In the genomic region with DNA sequence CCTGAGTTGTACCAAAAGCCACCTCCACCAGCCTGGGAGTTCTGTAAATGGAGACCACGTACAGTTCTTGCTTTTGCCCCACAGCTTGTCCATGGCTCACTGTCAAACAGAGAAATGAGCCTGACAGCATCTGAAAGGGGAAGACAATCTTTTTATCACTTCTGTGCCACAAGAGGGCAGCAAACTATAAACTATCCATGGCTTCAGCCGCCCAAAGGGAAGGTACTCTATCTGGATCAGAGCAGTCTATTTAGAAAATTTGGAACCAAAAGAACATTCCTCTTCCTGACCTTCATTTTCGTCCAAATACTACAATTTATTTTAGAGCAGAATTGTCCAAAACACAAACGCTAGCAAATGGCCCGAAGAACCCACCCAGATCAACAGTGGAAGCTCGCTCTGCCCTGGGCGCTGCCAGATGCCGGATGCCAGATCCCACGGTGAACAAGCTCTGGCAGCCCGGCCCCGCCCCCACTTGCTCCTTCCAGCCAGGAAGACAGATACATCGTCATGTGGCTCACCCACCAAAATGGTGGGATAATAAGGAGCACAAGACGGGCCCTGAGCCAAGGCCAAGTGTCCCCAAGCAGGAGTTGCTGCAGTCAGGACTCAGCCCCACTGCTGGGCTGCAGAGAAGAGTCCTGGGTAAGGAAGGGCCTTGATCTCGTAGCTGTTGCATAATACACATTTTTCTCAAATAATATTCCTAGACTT, we compare ENCODE assay signal across 8 cellular contexts. TPM values are rescaled to one million over a fixed set of nuclear protein-coding genes. Genes with fewer than 3 reads are reported as not detected.
DNase-seq lines count a peak whose midpoint lies in the region; ATAC-seq and TF ChIP-seq lines count a peak whose summit lies in the region.

No MANE protein-coding gene starts in this region.

- H3K9me2 ChIP-seq in Karpas-422 (replicated peaks; ENCODE audit: insufficient read depth, low read length) (no peaks in the 10 kb centered on the region), PC-3 (replicated peaks; ENCODE audit: low read length) (no peaks in the 10 kb centered on the region)

- POLR2A ChIA-PET in PC-3 (lab: Charles Lee; ENCODE audit: unreplicated experiment), result interaction anchor here (0.6 to 0.7 kb wide), 3 partner anchors 144 to 366 kb away, joined by 4 to 5 read pairs (median 5); no protein-coding TSS in a partner anchor
- POLR2A ChIA-PET in naive thymus-derived CD4-positive, alpha-beta T cell (lab: Charles Lee), result interaction anchor here (0.9 to 1.9 kb wide), 3 partner anchors 9 to 197 kb away, joined by 5 to 6 read pairs (median 5); a partner anchor contains a TSS

- no peaks in the 10 kb centered on the region for H3K9me3 ChIP-seq in Karpas-422 (ENCODE audit: low read length)
- H3K9me3 ChIP-seq in PC-3 (ENCODE audit: low read length), result no peaks in the 10 kb centered on the region
- no peaks in the 10 kb centered on the region for H3K9me3 ChIP-seq in naive thymus-derived CD4-positive, alpha-beta T cell (ENCODE audit: control insufficient read depth in 2 of 3, low read length in 3 of 3)
- H3K9me3 ChIP-seq in transverse colon, result no peaks in the 10 kb centered on the region

- H3K36me3 ChIP-seq in Karpas-422 (ENCODE audit: insufficient read depth, low read length) (no peaks in the 10 kb centered on the region), PC-3 (ENCODE audit: low read depth, low read length) (no peaks in the 10 kb centered on the region), transverse colon (no peaks in the 10 kb centered on the region)
- no peaks in the 10 kb centered on the region for H3K36me3 ChIP-seq in naive thymus-derived CD4-positive, alpha-beta T cell (ENCODE audit: control insufficient read depth in 2 of 3, insufficient read depth in 3 of 3, low read length in 3 of 3)

- H3K27ac ChIP-seq in Karpas-422 (ENCODE audit: low read length), result no peak overlapping the region
- H3K27ac ChIP-seq in PC-3 (ENCODE audit: low read length), result no peak overlapping the region
- H3K27ac ChIP-seq in naive thymus-derived CD4-positive, alpha-beta T cell (ENCODE audit: low read depth, low read length), result no peak overlapping the region
- peak overlapping the region; percentile 67 to 89 (median 76) for H3K27ac ChIP-seq in transverse colon

- H3K4me3 Mint-ChIP-seq in naive thymus-derived CD4-positive, alpha-beta T cell, result no peak overlapping the region

- H3K27ac Mint-ChIP-seq in naive thymus-derived CD4-positive, alpha-beta T cell, result peak overlapping the region in 3 of 9 donors; percentile 23 to 74 (median 65)

- H3K4me3 ChIP-seq in Karpas-422 (ENCODE audit: low read length) (no peak overlapping the region), PC-3 (ENCODE audit: low read length) (peak overlapping the region; percentile 64), fibroblast of villous mesenchyme (ENCODE audit: low read depth, low read length) (peak overlapping the region; percentile 42), transverse colon (peak overlapping the region in 1 of 4 donors; percentile 32)
- no peak overlapping the region for H3K4me3 ChIP-seq in naive thymus-derived CD4-positive, alpha-beta T cell (ENCODE audit: low read length)

- CTCF ChIA-PET in PC-3 (lab: Charles Lee), result interaction anchor here (0.6 to 3.3 kb wide), 16 partner anchors 9 to 286 kb away, joined by 3 to 35 read pairs (median 4); a partner anchor contains a TSS
- CTCF ChIA-PET in naive thymus-derived CD4-positive, alpha-beta T cell (lab: Charles Lee), result interaction anchor here (0.6 to 3.5 kb wide), 21 partner anchors 14 to 529 kb away, joined by 3 to 23 read pairs (median 4); a partner anchor contains a TSS

- H4K20me1 ChIP-seq in Karpas-422 (ENCODE audit: insufficient read depth, low read depth, low read length) (no peaks in the 10 kb centered on the region), PC-3 (ENCODE audit: low read length) (no peaks in the 10 kb centered on the region)

- H3K79me2 ChIP-seq in Karpas-422 (ENCODE audit: low read length) (no peaks in the 10 kb centered on the region), PC-3 (ENCODE audit: low read length) (no peaks in the 10 kb centered on the region)

- no peaks in the 10 kb centered on the region for H3F3A ChIP-seq in PC-3 (ENCODE audit: low read length, unreplicated experiment)

- DNase-seq in DMS79 treated with DMSO at 0.1 percent for 48 hours (lab: John Stamatoyannopoulos, UW), result peak; percentile 81
- DNase-seq in Karpas-422, result peak; percentile 85
- DNase-seq in PC-3, result peak; percentile 93
- DNase-seq in activated naive CD4-positive, alpha-beta T cell treated with Interleukin-2 at 50 U/mL for 16 hours, result peak; percentile 45
- DNase-seq in fibroblast of villous mesenchyme (ENCODE audit: low read depth), result peak; percentile 89
- peak in 7 of 9 donors; percentile 37 to 66 (median 54) for DNase-seq in naive thymus-derived CD4-positive, alpha-beta T cell
- DNase-seq in transverse colon, result peak; percentile 70

- H3K4me2 ChIP-seq in Karpas-422 (ENCODE audit: low read depth, low read length, poor library complexity, severe bottlenecking) (no peak overlapping the region), PC-3 (ENCODE audit: low read length) (peak overlapping the region; percentile 82)

- no peak for TF ChIP-seq POLR2A in transverse colon (IDR thresholded peaks at IDR 0.05)

- in situ Hi-C loops in transverse colon (cut with MboI; ENCODE audit: low pct_ligation_motif_present in 1 of 4, low pct_unique_long_range_greater_than_20kb in 1 of 4, low sequenced_read_pairs in 3 of 4), result loop anchor here (10.0 to 25.0 kb wide), 4 partner anchors 292 to 492 kb away; a partner anchor contains a TSS

- intact Hi-C loops in PC-3 (cut with micrococcal nuclease) (loop anchor here (1.0 to 10.0 kb wide), 5 partner anchors 31 to 300 kb away; no protein-coding TSS in a partner anchor), transverse colon (cut with DNase I; ENCODE audit: low total_unique reads) (loop anchor here (10.0 kb wide), 2 partner anchors 150 to 290 kb away; a partner anchor contains a TSS)
- intact Hi-C loops in naive thymus-derived CD4-positive, alpha-beta T cell (cut with micrococcal nuclease), result loop anchor here (1.0 to 2.0 kb wide), 5 partner anchors 29 to 299 kb away; no protein-coding TSS in a partner anchor

- H3K27me3 Mint-ChIP-seq in naive thymus-derived CD4-positive, alpha-beta T cell, result no peaks in the 10 kb centered on the region

- H3K9ac ChIP-seq in Karpas-422 (ENCODE audit: low read length), result no peak overlapping the region
- no peak overlapping the region for H3K9ac ChIP-seq in PC-3 (ENCODE audit: low read length)

- no peaks in the 10 kb centered on the region for H3K36me3 Mint-ChIP-seq in naive thymus-derived CD4-positive, alpha-beta T cell

- no TSS peak for BruUV-seq in PC-3 (replicated peaks; lab: Mats Ljungman, UMichigan)

- H3K27me3 ChIP-seq in Karpas-422 (ENCODE audit: low read length) (no peaks in the 10 kb centered on the region), PC-3 (ENCODE audit: low read length) (no peaks in the 10 kb centered on the region), transverse colon (no peaks in the 10 kb centered on the region)
- no peaks in the 10 kb centered on the region for H3K27me3 ChIP-seq in naive thymus-derived CD4-positive, alpha-beta T cell (ENCODE audit: control insufficient read depth in 2 of 2, insufficient read depth in 2 of 2, low read length in 2 of 2)

- H3K9me3 Mint-ChIP-seq in naive thymus-derived CD4-positive, alpha-beta T cell, result no peaks in the 10 kb centered on the region

- peak; percentile 96 for TF ChIP-seq CTCF in PC-3 (conservative IDR thresholded peaks at IDR 0.05; ENCODE audit: low read depth, low read length)
- TF ChIP-seq CTCF in fibroblast of villous mesenchyme (IDR thresholded peaks at IDR 0.05; ENCODE audit: insufficient read depth, low read depth, low read length), result peak; percentile 66
- peak; percentile 65 to 76 (median 70) for TF ChIP-seq CTCF in transverse colon (IDR thresholded peaks at IDR 0.05)

- 18 to 23% methylated on average over 7 to 14 of the region's 14 CpGs for WGBS in transverse colon (ENCODE audit: low coverage in 1 of 2), 2 donors

- H2AFZ ChIP-seq in Karpas-422 (ENCODE audit: low read length), result no peak overlapping the region
- H2AFZ ChIP-seq in PC-3 (ENCODE audit: low read length), result peak overlapping the region; percentile 78

- ATAC-seq in PC-3 (peak; percentile 81), HG03439 (IDR thresholded peaks at IDR 0.05; ENCODE audit: unreplicated experiment) (no peak)
- peak; percentile 85 for ATAC-seq in naive thymus-derived CD4-positive, alpha-beta T cell

- peaks cover 11 to 34% (median 22%) of the 10 kb centered on the region in 7 donors for H3K4me1 Mint-ChIP-seq in naive thymus-derived CD4-positive, alpha-beta T cell

- H3K4me1 ChIP-seq in Karpas-422 (ENCODE audit: low read length) (no peaks in the 10 kb centered on the region), PC-3 (ENCODE audit: insufficient read depth, low read length) (peaks cover 17% of the 10 kb centered on the region), transverse colon (peaks cover 23 to 44% (median 26%) of the 10 kb centered on the region in 4 donors)
- H3K4me1 ChIP-seq in naive thymus-derived CD4-positive, alpha-beta T cell (ENCODE audit: control insufficient read depth in 2 of 2, insufficient read depth in 2 of 2, low read length in 2 of 2), result peaks cover 0 to 13% of the 10 kb centered on the region in 2 donors

- TF ChIP-seq EP300 in transverse colon (IDR thresholded peaks at IDR 0.05; ENCODE audit: low read depth), result no peak

RNA-seq across cellular contexts. Expression of a gene that starts 23.9 kb away (rescaled TPM):
- total RNA-seq in Karpas-422 (2014; rRNA removed; shearing (Covaris generic); ENCODE audit: low replicate concordance), result not detected in 2 replicates
- total RNA-seq in PC-3 (2014; rRNA removed) (not detected in 2 replicates), fibroblast of villous mesenchyme (not detected in 2 replicates), transverse colon (not detected)
- not detected for total RNA-seq in naive thymus-derived CD4-positive, alpha-beta T cell
- polyA plus RNA-seq in naive thymus-derived CD4-positive, alpha-beta T cell, result not detected

RNA-seq across cellular contexts. Expression of a gene that starts 57.7 kb away (rescaled TPM):
- total RNA-seq in Karpas-422 (2014; rRNA removed; shearing (Covaris generic); ENCODE audit: low replicate concordance), result not detected in 2 replicates
- total RNA-seq in PC-3 (2014; rRNA removed) (26.6 and 49.8 TPM in 2 replicates), fibroblast of villous mesenchyme (0.97 and 1.3 TPM in 2 replicates), transverse colon (10 to 100 TPM; 14.9 to 44.5 (median 35.6) TPM)
- total RNA-seq in naive thymus-derived CD4-positive, alpha-beta T cell, result 10 to 100 TPM in 1 of 5 experiments, 1 to 10 TPM in 4; 2.1 to 10.6 (median 4.3) TPM
- polyA plus RNA-seq in naive thymus-derived CD4-positive, alpha-beta T cell, result 1 to 10 TPM; 3.1 to 4.2 TPM

Comparison
In these comparisons a context has a peak if more than half of its experiments do, and no peak if none do; other contexts are left out.
1. H3K27ac ChIP-seq: peak in transverse colon (4 of 4); none in Karpas-422 (single experiment), PC-3 (single experiment) and naive thymus-derived CD4-positive, alpha-beta T cell (single experiment).
2. H3K4me3 ChIP-seq: peak in PC-3 (single experiment) and fibroblast of villous mesenchyme (single experiment); none in Karpas-422 (single experiment) and naive thymus-derived CD4-positive, alpha-beta T cell (single experiment).
3. Peak in every context shown above with its lines, with median percentiles within 50 percentile points of each other: DNase-seq and CTCF ChIP-seq.